ENCODE assay signal across 40 cellular contexts in the genomic region with DNA sequence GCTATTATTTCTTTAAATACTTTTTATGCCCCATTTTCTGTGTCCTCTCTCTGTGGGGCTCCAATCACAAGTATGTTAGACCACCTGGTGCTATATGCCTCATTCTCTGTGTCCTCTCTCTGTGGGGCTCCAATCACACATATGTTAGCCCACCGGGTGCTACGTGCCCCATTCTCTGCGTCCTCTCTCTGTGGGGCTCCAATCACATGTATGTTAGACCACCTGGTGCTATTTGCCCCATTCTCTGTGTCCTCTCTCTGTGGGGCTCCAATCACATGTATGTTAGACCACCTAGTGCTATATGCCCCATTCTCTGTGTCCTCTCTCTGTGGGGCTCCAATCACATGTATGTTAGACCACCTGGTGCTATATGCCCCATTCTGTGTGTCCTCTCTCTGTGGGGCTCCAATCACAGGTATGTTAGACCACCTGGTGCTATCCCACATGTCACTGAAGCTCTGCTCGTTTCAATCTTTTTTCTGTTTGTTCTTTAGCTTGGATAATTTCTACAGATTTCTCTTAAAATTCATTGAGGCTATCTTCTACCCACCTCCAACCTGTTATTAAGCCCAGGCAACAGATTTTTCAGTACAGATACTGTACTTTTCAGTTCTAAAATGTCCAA.
"Had no signal": no experiment of that assay in that cellular context is flagged by ENCODE, and none has a peak within 500 bp of the region (broad histone marks: within the 10 kb centered on the region; RNA-seq: fewer than 3 reads in every experiment).

No MANE protein-coding gene starts in this region.

- H3K27me3 ChIP-seq: adrenal gland, ascending aorta, body of pancreas, brain microvascular endothelial cell, breast epithelium, cardiac muscle cell had no signal

- FAIRE-seq: astrocyte, bronchial epithelial cell had no signal

- H3K27ac ChIP-seq: adrenal gland, ascending aorta, body of pancreas, brain microvascular endothelial cell, breast epithelium, cardiac muscle cell had no signal

- H3K9me3 Mint-ChIP-seq: activated naive CD4-positive, alpha-beta T cell treated with anti-CD3 and anti-CD28 coated beads, Interleukin-2, amount 50 U/mL, for 24 hours had no signal

- ATAC-seq: activated naive CD4-positive, alpha-beta T cell treated with anti-CD3 and anti-CD28 coated beads, Interleukin-2, amount 50 U/mL, for 72 hours; activated naive CD8-positive, alpha-beta T cell treated with anti-CD3 and anti-CD28 coated beads, Interleukin-2, amount 50 U/mL, for 24 hours; activated T-cell treated with anti-CD3 and anti-CD28 coated beads, Interleukin-2, amount 50 U/mL, for 4 hours; activated T-cell treated with anti-CD3 and anti-CD28 coated beads, Interleukin-2, amount 50 U/mL, for 72 hours; activated T-helper 17 cell treated with anti-CD3 and anti-CD28 coated beads, Interleukin-2, amount 50 U/mL, for 72 hours; body of pancreas had no signal

- H3K4me3 ChIP-seq: adrenal gland, ascending aorta, body of pancreas, breast epithelium, cardiac muscle cell had no signal

- H3K27me3 Mint-ChIP-seq: activated naive CD4-positive, alpha-beta T cell treated with anti-CD3 and anti-CD28 coated beads, Interleukin-2, amount 10 ng/mL, durations not matched to agents 7 days and 5 days; activated naive CD4-positive, alpha-beta T cell treated with anti-CD3 and anti-CD28 coated beads, Interleukin-2, amount 50 U/mL, for 24 hours; activated naive CD8-positive, alpha-beta T cell; activated naive CD8-positive, alpha-beta T cell treated with anti-CD3 and anti-CD28 coated beads for 36 hours; activated naive CD8-positive, alpha-beta T cell treated with anti-CD3 and anti-CD28 coated beads, Interleukin-2, amount 10 ng/mL, durations not matched to agents 7 days and 5 days; activated naive CD8-positive, alpha-beta T cell treated with anti-CD3 and anti-CD28 coated beads, Interleukin-2, amount 50 U/mL, for 24 hours; activated T-cell treated with anti-CD3 and anti-CD28 coated beads, Interleukin-2, amount 50 U/mL, for 24 hours; activated T-helper 17 cell treated with anti-CD3 and anti-CD28 coated beads, Interleukin-2, amount 50 U/mL, for 72 hours; central memory CD8-positive, alpha-beta T cell had no signal

- H3K4me1 Mint-ChIP-seq: activated naive CD4-positive, alpha-beta T cell treated with anti-CD3 and anti-CD28 coated beads, Interleukin-2, amount 10 ng/mL, durations not matched to agents 7 days and 5 days; activated naive CD4-positive, alpha-beta T cell treated with anti-CD3 and anti-CD28 coated beads, Interleukin-2, amount 50 U/mL, for 24 hours; activated naive CD8-positive, alpha-beta T cell treated with anti-CD3 and anti-CD28 coated beads for 36 hours; activated naive CD8-positive, alpha-beta T cell treated with anti-CD3 and anti-CD28 coated beads, Interleukin-2, amount 10 ng/mL, durations not matched to agents 7 days and 5 days; activated naive CD8-positive, alpha-beta T cell treated with anti-CD3 and anti-CD28 coated beads, Interleukin-2, amount 50 U/mL, for 24 hours; activated T-helper 17 cell treated with anti-CD3 and anti-CD28 coated beads, Interleukin-2, amount 50 U/mL, for 72 hours; brain had no signal

- H3K4me1 ChIP-seq: adrenal gland, ascending aorta, body of pancreas, breast epithelium had no signal

- H3K4me3 Mint-ChIP-seq: activated naive CD4-positive, alpha-beta T cell treated with anti-CD3 and anti-CD28 coated beads for 36 hours; activated naive CD4-positive, alpha-beta T cell treated with anti-CD3 and anti-CD28 coated beads, Interleukin-2, amount 10 ng/mL, durations not matched to agents 7 days and 5 days; activated naive CD4-positive, alpha-beta T cell treated with anti-CD3 and anti-CD28 coated beads, Interleukin-2, amount 50 U/mL, for 24 hours; activated naive CD8-positive, alpha-beta T cell; activated naive CD8-positive, alpha-beta T cell treated with anti-CD3 and anti-CD28 coated beads for 36 hours; activated naive CD8-positive, alpha-beta T cell treated with anti-CD3 and anti-CD28 coated beads, Interleukin-2, amount 10 ng/mL, durations not matched to agents 7 days and 5 days; activated naive CD8-positive, alpha-beta T cell treated with anti-CD3 and anti-CD28 coated beads, Interleukin-2, amount 50 U/mL, for 24 hours; activated T-cell treated with anti-CD3 and anti-CD28 coated beads, Interleukin-2, amount 50 U/mL, for 24 hours; activated T-cell treated with anti-CD3 and anti-CD28 coated beads, Interleukin-2, amount 50 U/mL, for 4 hours; activated T-cell treated with anti-CD3 and anti-CD28 coated beads, Interleukin-2, amount 50 U/mL, for 72 hours; activated T-helper 1 cell treated with anti-CD3 and anti-CD28 coated beads, Interleukin-12 subunit alpha, Interleukin-12 subunit beta, Interleukin-2, Interleukin-4 antibody, amounts not matched to agents 30 ng/mL and 10 ng/mL and 1 ng/mL, durations not matched to agents 14 hours and 24 hours and 36 hours; activated T-helper 17 cell treated with anti-CD3 and anti-CD28 coated beads, Interleukin-2, amount 50 U/mL, for 72 hours; brain; central memory CD8-positive, alpha-beta T cell had no signal

- H3K27ac Mint-ChIP-seq: activated naive CD4-positive, alpha-beta T cell treated with anti-CD3 and anti-CD28 coated beads for 36 hours; activated naive CD4-positive, alpha-beta T cell treated with anti-CD3 and anti-CD28 coated beads, Interleukin-2, amount 10 ng/mL, durations not matched to agents 7 days and 5 days; activated naive CD4-positive, alpha-beta T cell treated with anti-CD3 and anti-CD28 coated beads, Interleukin-2, amount 50 U/mL, for 24 hours; activated naive CD4-positive, alpha-beta T cell treated with anti-CD3 and anti-CD28 coated beads, Interleukin-2, amount 50 U/mL, for 72 hours; activated naive CD8-positive, alpha-beta T cell; activated naive CD8-positive, alpha-beta T cell treated with anti-CD3 and anti-CD28 coated beads for 36 hours; activated naive CD8-positive, alpha-beta T cell treated with anti-CD3 and anti-CD28 coated beads, Interleukin-2, amount 10 ng/mL, durations not matched to agents 7 days and 5 days; activated naive CD8-positive, alpha-beta T cell treated with anti-CD3 and anti-CD28 coated beads, Interleukin-2, amount 50 U/mL, for 24 hours; activated T-cell treated with anti-CD3 and anti-CD28 coated beads, Interleukin-2, amount 50 U/mL, for 24 hours; activated T-cell treated with anti-CD3 and anti-CD28 coated beads, Interleukin-2, amount 50 U/mL, for 72 hours; activated T-helper 1 cell treated with anti-CD3 and anti-CD28 coated beads, Interleukin-12 subunit alpha, Interleukin-12 subunit beta, Interleukin-2, Interleukin-4 antibody, amounts not matched to agents 30 ng/mL and 10 ng/mL and 1 ng/mL, durations not matched to agents 14 hours and 24 hours and 36 hours; activated T-helper 17 cell treated with anti-CD3 and anti-CD28 coated beads, Interleukin-2, amount 50 U/mL, for 72 hours; activated T-helper 2 cell treated with anti-CD3 and anti-CD28 coated beads, Interferon-gamma antibody, Interleukin-2, Interleukin-4, amounts not matched to agents 10 μg/mL and 5 μg/mL and 100 μg/mL, durations not matched to agents 14 hours and 24 hours and 36 hours; brain had no signal

- DNase-seq: activated effector memory CD4-positive, alpha-beta T cell treated with anti-CD3 and anti-CD28 coated beads, Interleukin-2, amount 50 U/mL, for 16 hours; activated effector memory CD4-positive, alpha-beta T cell treated with Interleukin-2 at 50 U/mL for 16 hours; activated gamma-delta T cell; activated gamma-delta T cell treated with Interleukin-2 at 50 U/mL for 16 hours; activated naive CD4-positive, alpha-beta T cell; activated naive CD4-positive, alpha-beta T cell treated with anti-CD3 and anti-CD28 coated beads for 36 hours; activated naive CD4-positive, alpha-beta T cell treated with anti-CD3 and anti-CD28 coated beads, Interleukin-2, amount 10 ng/mL, durations not matched to agents 7 days and 5 days; activated naive CD4-positive, alpha-beta T cell treated with anti-CD3 and anti-CD28 coated beads, Interleukin-2, amount 50 U/mL, for 16 hours; activated naive CD4-positive, alpha-beta T cell treated with Interleukin-2 at 50 U/mL for 16 hours; activated naive CD8-positive, alpha-beta T cell treated with anti-CD3 and anti-CD28 coated beads for 36 hours; activated naive CD8-positive, alpha-beta T cell treated with anti-CD3 and anti-CD28 coated beads, Interleukin-2, amount 10 ng/mL, durations not matched to agents 7 days and 5 days; activated naive CD8-positive, alpha-beta T cell treated with anti-CD3 and anti-CD28 coated beads, Interleukin-2, amount 50 U/mL, for 24 hours; activated T-cell treated with anti-CD3 and anti-CD28 coated beads, Interleukin-2, amount 50 U/mL, for 1 hour; activated T-cell treated with anti-CD3 and anti-CD28 coated beads, Interleukin-2, amount 50 U/mL, for 24 hours; activated T-cell treated with anti-CD3 and anti-CD28 coated beads, Interleukin-2, amount 50 U/mL, for 4 hours; activated T-cell treated with anti-CD3 and anti-CD28 coated beads, Interleukin-2, amount 50 U/mL, for 48 hours; activated T-cell treated with anti-CD3 and anti-CD28 coated beads, Interleukin-2, amount 50 U/mL, for 72 hours; adrenal gland; amniotic stem cell; amygdala; anterior cingulate cortex; aorta; body of pancreas; brain microvascular endothelial cell; caudate nucleus; central memory CD4-positive, alpha-beta T cell; cerebellar nuclear complex had no signal

- H3K36me3 ChIP-seq: brain microvascular endothelial cell, breast epithelium, cardiac muscle cell had no signal
